In the genomic region with DNA sequence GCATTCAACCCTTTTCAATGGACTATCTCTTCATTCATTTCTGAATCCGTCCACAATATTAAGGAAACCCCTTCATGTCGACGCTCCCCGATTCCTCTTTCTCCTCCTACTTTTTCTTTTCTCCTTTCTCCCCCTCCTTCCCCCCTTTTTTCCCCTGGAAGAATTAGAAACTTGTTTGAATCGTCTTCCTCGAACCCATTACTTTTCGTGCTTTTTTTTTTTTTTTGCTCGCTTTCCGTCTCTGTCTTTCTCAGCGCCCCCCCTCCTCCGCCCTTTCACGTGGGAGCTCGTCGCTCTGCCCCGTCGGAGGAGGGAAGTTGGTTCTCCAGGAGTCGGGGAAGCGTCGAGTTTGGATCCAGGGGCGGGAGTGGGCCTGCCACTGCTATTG, we compare ENCODE assay signal across 17 cellular contexts. TPM values are rescaled to one million over a fixed set of nuclear protein-coding genes. Genes with fewer than 3 reads are reported as not detected.
DNase-seq lines count a peak whose midpoint lies in the region; ATAC-seq and TF ChIP-seq lines count a peak whose summit lies in the region.
"Had no signal": no experiment of that assay in that cellular context is flagged by ENCODE, and none has a peak within 500 bp of the region (broad histone marks: within the 10 kb centered on the region; RNA-seq: fewer than 3 reads in every experiment).

No MANE protein-coding gene starts in this region.

- peaks cover 0 to 7% of the 10 kb centered on the region in 2 experiments; a peak in 1 of 3 replicates for H3K36me3 ChIP-seq in HEK293 (ENCODE audit: control insufficient read depth in 2 of 2, insufficient read depth in 1 of 2, low read length in 2 of 2)
- no peaks in the 10 kb centered on the region for H3K36me3 ChIP-seq in mammary epithelial cell (ENCODE audit: insufficient read depth, low read length)
- H3K36me3 ChIP-seq: esophagus muscularis mucosa, neutrophil, suprapubic skin had no signal

- no peak overlapping the region for H3K9ac ChIP-seq in mammary epithelial cell (ENCODE audit: insufficient read depth, low read length)

- ATAC-seq in CD4-positive, alpha-beta T cell (ENCODE audit: poor library complexity) = no peak
- no peak for ATAC-seq in GM19467 (IDR thresholded peaks at IDR 0.05; ENCODE audit: unreplicated experiment)
- ATAC-seq: right cardiac atrium had no signal

- intact Hi-C loops in CD4-positive, alpha-beta T cell (cut with DNase I, micrococcal nuclease) = loop anchor here in 1 of 2 experiments (5.0 to 10.0 kb wide), 2 partner anchors 119 to 801 kb away; partner anchors contain the start of genes NKX2-4 and RALGAPA2
- intact Hi-C loops in mammary epithelial cell (cut with micrococcal nuclease) = no loop called here

- no peaks in the 10 kb centered on the region for H3K79me2 ChIP-seq in mammary epithelial cell (ENCODE audit: insufficient read depth, low read length)

- no peak overlapping the region for H2AFZ ChIP-seq in mammary epithelial cell (ENCODE audit: low read depth, low read length)

- H3K27ac ChIP-seq in CD4-positive, alpha-beta T cell (ENCODE audit: low read depth, low read length) = no peak overlapping the region
- H3K27ac ChIP-seq in HEK293 (ENCODE audit: extremely low read depth, low read depth, low read length) (no peak overlapping the region), coronary artery (no peak overlapping the region), mammary epithelial cell (ENCODE audit: insufficient read depth, low read depth, low read length) (no peak overlapping the region)
- H3K27ac ChIP-seq: esophagus muscularis mucosa, neutrophil, suprapubic skin had no signal

- no peak overlapping the region for H3K27ac Mint-ChIP-seq in CD4-positive, alpha-beta T cell
- H3K27ac Mint-ChIP-seq in nephron = no peak overlapping the region
- H3K27ac Mint-ChIP-seq: dendritic cell treated with granulocyte-macrophage colony-stimulating factor and Interleukin-4, amounts not matched to agents 40 ng/mL and 50 ng/mL, for 4 days had no signal

- H3K36me3 Mint-ChIP-seq in CD4-positive, alpha-beta T cell (ENCODE audit: low read depth) = no peaks in the 10 kb centered on the region
- no peaks in the 10 kb centered on the region for H3K36me3 Mint-ChIP-seq in nephron (ENCODE audit: low read depth)

- peaks cover 94% of the 10 kb centered on the region for H3K27me3 ChIP-seq in CD4-positive, alpha-beta T cell (ENCODE audit: control insufficient read depth, insufficient read depth, low read length)
- peaks cover 78% of the 10 kb centered on the region for H3K27me3 ChIP-seq in mammary epithelial cell (ENCODE audit: insufficient read depth, low read length)

- no peak overlapping the region for H3K4me2 ChIP-seq in mammary epithelial cell (ENCODE audit: insufficient read depth, low read depth, low read length)

- no TSS peak for BruUV-seq in mammary epithelial cell (replicated peaks; lab: Mats Ljungman, UMichigan)

- whole genome bisulfite sequencing in mammary epithelial cell (ENCODE audit: low coverage, missing lambda C conversion rate) = 6% methylated on average over 16 of the region's 20 CpGs

- H3K9me3 ChIP-seq in CD4-positive, alpha-beta T cell (ENCODE audit: control insufficient read depth, low read length) = no peaks in the 10 kb centered on the region
- H3K9me3 ChIP-seq in HEK293 (ENCODE audit: control insufficient read depth, insufficient read depth, low read depth, low read length) (no peaks in the 10 kb centered on the region), mammary epithelial cell (replicated peaks; ENCODE audit: insufficient read depth, low read length) (no peaks in the 10 kb centered on the region)
- H3K9me3 ChIP-seq: esophagus muscularis mucosa, neutrophil, suprapubic skin had no signal

- no peak for TF ChIP-seq CTCF in CD4-positive, alpha-beta T cell (IDR thresholded peaks at IDR 0.05)
- TF ChIP-seq CTCF in HEK293 (tag by site-specific recombination; IDR thresholded peaks at IDR 0.05) (no peak), coronary artery (IDR thresholded peaks at IDR 0.05) (no peak), nephron (IDR thresholded peaks at IDR 0.05; ENCODE audit: unreplicated experiment in 3 of 3) (no peak), mammary epithelial cell (conservative IDR thresholded peaks at IDR 0.05 in 1 of 2, IDR thresholded peaks at IDR 0.05 in 1 of 2; ENCODE audit: extremely low read depth in 1 of 2, insufficient read depth in 1 of 2, low read depth in 1 of 2, low read length in 2 of 2) (no peak)

- peaks cover 94% of the 10 kb centered on the region for H3K27me3 Mint-ChIP-seq in CD4-positive, alpha-beta T cell
- peaks cover 100% of the 10 kb centered on the region for H3K27me3 Mint-ChIP-seq in nephron (ENCODE audit: low read depth)

- CTCF ChIA-PET in CD4-positive, alpha-beta T cell (lab: Charles Lee) = no interaction called here
- CTCF ChIA-PET in HEK293 (lab: Yijun Ruan, JAX) (interaction anchor here (0.5 to 3.6 kb wide), 6 partner anchors 9 to 280 kb away, joined by 3 to 12 read pairs (median 3); no protein-coding TSS in a partner anchor), mammary epithelial cell (lab: Charles Lee; ENCODE audit: low non-redundant PET) (no interaction called here)

- H3K4me3 ChIP-seq in HEK293 (ENCODE audit: low read depth, low read length) (no peak overlapping the region), coronary artery (no peak overlapping the region), mammary epithelial cell (replicated peaks in 1 of 3; ENCODE audit: insufficient read depth in 1 of 3, low read depth in 2 of 3, low read length in 3 of 3) (no peak overlapping the region)
- H3K4me3 ChIP-seq: suprapubic skin had no signal

- no peaks in the 10 kb centered on the region for H3K9me3 Mint-ChIP-seq in CD4-positive, alpha-beta T cell
- no peaks in the 10 kb centered on the region for H3K9me3 Mint-ChIP-seq in nephron
- H3K9me3 Mint-ChIP-seq: dendritic cell treated with granulocyte-macrophage colony-stimulating factor and Interleukin-4, amounts not matched to agents 40 ng/mL and 50 ng/mL, for 4 days had no signal

- no peak for DNase-seq in CD4-positive, alpha-beta T cell
- DNase-seq in coronary artery (ENCODE audit: low spot score) (peak; percentile 22), mammary epithelial cell (no peak), COR-L47 (lab: John Stamatoyannopoulos, UW) (no peak)
- DNase-seq: activated CD4-positive, alpha-beta T cell treated with anti-CD3 and anti-CD28 coated beads, Interleukin-2, amount 50 U/mL, for 1 hour; aorta; NCI-H1417 treated with DMSO at 0.1 percent for 48 hours; NCI-H2227 treated with DMSO at 0.1 percent for 48 hours; right cardiac atrium had no signal

- H3K4me1 Mint-ChIP-seq in CD4-positive, alpha-beta T cell (ENCODE audit: low read depth) = peaks cover 69% of the 10 kb centered on the region
- H3K4me1 Mint-ChIP-seq in nephron = peaks cover 26% of the 10 kb centered on the region

- dilution Hi-C loops in mammary epithelial cell (cut with HindIII; ENCODE audit: low sequenced_read_pairs) = no loop called here

- POLR2A ChIA-PET in CD4-positive, alpha-beta T cell (lab: Charles Lee) = interaction anchor here (1.0 kb wide), 1 partner anchor 32 kb away, joined by 3 read pairs; no protein-coding TSS in a partner anchor
- POLR2A ChIA-PET in HEK293 (lab: Yijun Ruan, JAX) = interaction anchor here (0.7 kb wide), 1 partner anchor 9 kb away, joined by 4 read pairs; no protein-coding TSS in a partner anchor

- H4K20me1 ChIP-seq in mammary epithelial cell (ENCODE audit: insufficient read depth, low read length) = no peaks in the 10 kb centered on the region

- H3K4me1 ChIP-seq in HEK293 (ENCODE audit: control insufficient read depth, insufficient read depth, low read length) (peaks cover 4% of the 10 kb centered on the region; the same call in 1 of the 2 replicates), mammary epithelial cell (ENCODE audit: insufficient read depth, low read length) (peaks cover 12% of the 10 kb centered on the region)

- peak overlapping the region; percentile 52 for H3K4me3 Mint-ChIP-seq in CD4-positive, alpha-beta T cell
- H3K4me3 Mint-ChIP-seq in nephron = peak overlapping the region in 2 of 3 experiments; percentile 21 to 31
- H3K4me3 Mint-ChIP-seq: dendritic cell treated with granulocyte-macrophage colony-stimulating factor and Interleukin-4, amounts not matched to agents 40 ng/mL and 50 ng/mL, for 4 days had no signal

- in situ Hi-C loops in mammary epithelial cell (cut with MboI; ENCODE audit: low sequenced_read_pairs in 2 of 2) = no loop called here

TF ChIP-seq in HEK293, 187 proteins besides CTCF, POLR2A, EP300 and RAD21:
- TF ChIP-seq ZNF48 (tag by site-specific recombination; IDR thresholded peaks at IDR 0.05) (no peak), ZNF114 (tag by site-specific recombination; IDR thresholded peaks at IDR 0.05) (no peak), PRDM1 (tag by site-specific recombination; IDR thresholded peaks at IDR 0.05) (peak; percentile 52; the same call in 1 of the 2 replicates), ZNF791 (tag by site-specific recombination; IDR thresholded peaks at IDR 0.05) (no peak), ZNF423 (tag by site-specific recombination; IDR thresholded peaks at IDR 0.05) (no peak), ZNF596 (tag by site-specific recombination; IDR thresholded peaks at IDR 0.05) (no peak), WT1 (tag by site-specific recombination; IDR thresholded peaks at IDR 0.05) (no peak)

RNA-seq across cellular contexts. Expression of gene NKX2-2, which starts 2.3 kb away (rescaled TPM):
- not detected for total RNA-seq in CD4-positive, alpha-beta T cell
- total RNA-seq in mammary epithelial cell = not detected
- not detected for polyA plus RNA-seq in mammary epithelial cell
- polyA minus RNA-seq in mammary epithelial cell = not detected
- total RNA-seq: aorta, esophagus muscularis mucosa, right cardiac atrium, suprapubic skin had no signal
- polyA plus RNA-seq: keratinocyte, right cardiac atrium had no signal
